9 cellular contexts compared by ENCODE assay signal in genomic region chr22:38037367-38038150, GRCh38. TPM values are rescaled to one million over a fixed set of nuclear protein-coding genes. Genes with fewer than 3 reads are reported as not detected.
"Had no signal": no experiment of that assay in that cellular context is flagged by ENCODE, and none has a peak within 500 bp of the region (broad histone marks: within the 10 kb centered on the region; RNA-seq: fewer than 3 reads in every experiment).

No MANE protein-coding gene starts in this region.

RNA-seq across cellular contexts. Expression of gene SLC16A8, which starts 46.4 kb away (rescaled TPM):
- total RNA-seq: activated CD4-positive, alpha-beta memory T cell treated with anti-CD3 and anti-CD28 coated beads, Interleukin-2, amount 10 ng/mL, durations not matched to agents 7 days and 5 days; activated CD8-positive, alpha-beta memory T cell treated with anti-CD3 and anti-CD28 coated beads, Interleukin-2, amount 10 ng/mL, durations not matched to agents 7 days and 5 days; activated naive CD8-positive, alpha-beta T cell treated with anti-CD3 and anti-CD28 coated beads for 36 hours; ascending aorta; IMR-90; MCF 10A; OCI-LY7; PC-9; Right ventricle myocardium inferior had no signal
- polyA plus RNA-seq: IMR-90 had no signal

RNA-seq across cellular contexts. Expression of gene SOX10, which starts 53.2 kb away (rescaled TPM):
- total RNA-seq: activated CD4-positive, alpha-beta memory T cell treated with anti-CD3 and anti-CD28 coated beads, Interleukin-2, amount 10 ng/mL, durations not matched to agents 7 days and 5 days; activated CD8-positive, alpha-beta memory T cell treated with anti-CD3 and anti-CD28 coated beads, Interleukin-2, amount 10 ng/mL, durations not matched to agents 7 days and 5 days; activated naive CD8-positive, alpha-beta T cell treated with anti-CD3 and anti-CD28 coated beads for 36 hours; IMR-90; MCF 10A; OCI-LY7; PC-9 had no signal
- polyA plus RNA-seq: IMR-90 had no signal
